Comparison of ENCODE assay signal across 14 cellular contexts in genomic region chr11:67727066-67728040, GRCh38. TPM values are rescaled to one million over a fixed set of nuclear protein-coding genes. Genes with fewer than 3 reads are reported as not detected.
DNase-seq lines count a peak whose midpoint lies in the region; ATAC-seq, FAIRE-seq and TF ChIP-seq lines count a peak whose summit lies in the region.
"Not testable (repeated sequence)": the region's sequence is repeated elsewhere in the genome, so short reads cannot be mapped to it uniquely, and the experiment has no call there.
"Had no signal": no experiment of that assay in that cellular context is flagged by ENCODE, and none has a peak within 500 bp of the region (broad histone marks: within the 10 kb centered on the region; RNA-seq: fewer than 3 reads in every experiment).

No MANE protein-coding gene starts in this region.

- TF ChIP-seq CTCF in PC-3 (conservative IDR thresholded peaks at IDR 0.05; ENCODE audit: low read depth, low read length); bronchial epithelial cell (IDR thresholded peaks at IDR 0.05; ENCODE audit: insufficient read depth, low read length, severe bottlenecking); pancreas (IDR thresholded peaks at IDR 0.05): not testable (repeated sequence)

- not testable (repeated sequence) for H3F3A ChIP-seq in PC-3 (ENCODE audit: low read length, unreplicated experiment)

- H3K27me3 Mint-ChIP-seq in activated CD4-positive, alpha-beta memory T cell treated with anti-CD3 and anti-CD28 coated beads for 36 hours; activated T-helper 1 cell treated with anti-CD3 and anti-CD28 coated beads, Interleukin-12 subunit alpha, Interleukin-12 subunit beta, Interleukin-2, Interleukin-4 antibody, amounts not matched to agents 30 ng/mL and 10 ng/mL and 1 ng/mL, durations not matched to agents 14 hours and 24 hours and 36 hours (ENCODE audit: insufficient read depth): not testable (repeated sequence)

- not testable (repeated sequence) for H3K27ac Mint-ChIP-seq in activated CD4-positive, alpha-beta memory T cell treated with anti-CD3 and anti-CD28 coated beads for 36 hours
- H3K27ac Mint-ChIP-seq in activated T-helper 1 cell treated with anti-CD3 and anti-CD28 coated beads, Interleukin-12 subunit alpha, Interleukin-12 subunit beta, Interleukin-2, Interleukin-4 antibody, amounts not matched to agents 30 ng/mL and 10 ng/mL and 1 ng/mL, durations not matched to agents 14 hours and 24 hours and 36 hours, result peak overlapping the region; percentile 40
- H3K27ac Mint-ChIP-seq in stimulated activated effector memory CD8-positive, alpha-beta T cell treated with anti-CD3 and anti-CD28 coated beads, Interleukin-12 subunit alpha, Interleukin-12 subunit beta, amount 100 ng/mL, for 72 hours, result peak overlapping the region; percentile 50

- CTCF ChIA-PET in PC-3 (lab: Charles Lee); activated CD4-positive, alpha-beta memory T cell treated with anti-CD3 and anti-CD28 coated beads for 36 hours (lab: Charles Lee): not testable (repeated sequence)

- peak overlapping the region; percentile 31 for H3K4me2 ChIP-seq in PC-3 (ENCODE audit: low read length)

- not testable (repeated sequence) for H3K9me3 ChIP-seq in PC-3 (ENCODE audit: low read length); pancreas

- not testable (repeated sequence) for H3K4me3 Mint-ChIP-seq in activated CD4-positive, alpha-beta memory T cell treated with anti-CD3 and anti-CD28 coated beads for 36 hours; activated T-helper 1 cell treated with anti-CD3 and anti-CD28 coated beads, Interleukin-12 subunit alpha, Interleukin-12 subunit beta, Interleukin-2, Interleukin-4 antibody, amounts not matched to agents 30 ng/mL and 10 ng/mL and 1 ng/mL, durations not matched to agents 14 hours and 24 hours and 36 hours; stimulated activated effector memory CD8-positive, alpha-beta T cell treated with anti-CD3 and anti-CD28 coated beads, Interleukin-12 subunit alpha, Interleukin-12 subunit beta, amount 100 ng/mL, for 72 hours

- H3K4me3 ChIP-seq in PC-3 (ENCODE audit: low read length); bronchial epithelial cell (ENCODE audit: low read depth, low read length); pancreas: not testable (repeated sequence)

- H3K4me1 ChIP-seq in PC-3 (ENCODE audit: insufficient read depth, low read length); pancreas: not testable (repeated sequence)

- peak; percentile 63 for DNase-seq in ELF-1 (ENCODE audit: low read depth, low spot score)
- DNase-seq in PC-3, result peak; percentile 41
- peak; percentile 81 for DNase-seq in activated CD4-positive, alpha-beta memory T cell treated with anti-CD3 and anti-CD28 coated beads for 36 hours
- DNase-seq in activated T-helper 1 cell treated with anti-CD3 and anti-CD28 coated beads, Interleukin-12 subunit alpha, Interleukin-12 subunit beta, Interleukin-2, Interleukin-4 antibody, amounts not matched to agents 30 ng/mL and 10 ng/mL and 1 ng/mL, durations not matched to agents 14 hours and 24 hours and 36 hours (ENCODE audit: low spot score), result peak; percentile 27
- peak; percentile 43 for DNase-seq in bronchial epithelial cell (ENCODE audit: low read depth)
- peak in 4 of 6 donors; percentile 23 to 64 (median 44) for DNase-seq in pancreas
- DNase-seq in stimulated activated CD4-positive, alpha-beta T cell treated with anti-CD3 and anti-CD28 coated beads, Interleukin-4, amount 100 ng/mL, for 1 hour, result peak; percentile 62
- DNase-seq in stimulated activated effector memory CD8-positive, alpha-beta T cell treated with anti-CD3 and anti-CD28 coated beads, Interleukin-12 subunit alpha, Interleukin-12 subunit beta, amount 100 ng/mL, for 72 hours (ENCODE audit: low spot score in 2 of 2), result not testable (repeated sequence)

- H3K36me3 Mint-ChIP-seq in activated CD4-positive, alpha-beta memory T cell treated with anti-CD3 and anti-CD28 coated beads for 36 hours; activated T-helper 1 cell treated with anti-CD3 and anti-CD28 coated beads, Interleukin-12 subunit alpha, Interleukin-12 subunit beta, Interleukin-2, Interleukin-4 antibody, amounts not matched to agents 30 ng/mL and 10 ng/mL and 1 ng/mL, durations not matched to agents 14 hours and 24 hours and 36 hours (ENCODE audit: low read depth); stimulated activated effector memory CD8-positive, alpha-beta T cell treated with anti-CD3 and anti-CD28 coated beads, Interleukin-12 subunit alpha, Interleukin-12 subunit beta, amount 100 ng/mL, for 72 hours: not testable (repeated sequence)

- not testable (repeated sequence) for H3K27ac ChIP-seq in PC-3 (ENCODE audit: low read length); pancreas

- BruUV-seq in PC-3 (replicated peaks; lab: Mats Ljungman, UMichigan), result not testable (repeated sequence)

- not testable (repeated sequence) for H3K27me3 ChIP-seq in PC-3 (ENCODE audit: low read length); bronchial epithelial cell (ENCODE audit: control insufficient read depth, insufficient read depth, low read length); pancreas

- WGBS in pancreas, 2 donors, result 43 to 46% methylated on average over 17 to 19 of the region's 19 CpGs

- H2AFZ ChIP-seq in PC-3 (ENCODE audit: low read length), result not testable (repeated sequence)

- H3K4me1 Mint-ChIP-seq in activated CD4-positive, alpha-beta memory T cell treated with anti-CD3 and anti-CD28 coated beads for 36 hours (ENCODE audit: low read depth), result peaks cover 13% of the 10 kb centered on the region
- H3K4me1 Mint-ChIP-seq in activated T-helper 1 cell treated with anti-CD3 and anti-CD28 coated beads, Interleukin-12 subunit alpha, Interleukin-12 subunit beta, Interleukin-2, Interleukin-4 antibody, amounts not matched to agents 30 ng/mL and 10 ng/mL and 1 ng/mL, durations not matched to agents 14 hours and 24 hours and 36 hours (ENCODE audit: low read depth), result peaks cover 13% of the 10 kb centered on the region
- peaks cover 16% of the 10 kb centered on the region for H3K4me1 Mint-ChIP-seq in stimulated activated effector memory CD8-positive, alpha-beta T cell treated with anti-CD3 and anti-CD28 coated beads, Interleukin-12 subunit alpha, Interleukin-12 subunit beta, amount 100 ng/mL, for 72 hours

- H3K9ac ChIP-seq in PC-3 (ENCODE audit: low read length), result not testable (repeated sequence)

- H3K36me3 ChIP-seq in PC-3 (ENCODE audit: low read depth, low read length); bronchial epithelial cell (ENCODE audit: control insufficient read depth, insufficient read depth, low read length); pancreas: not testable (repeated sequence)

- POLR2A ChIA-PET in PC-3 (lab: Charles Lee; ENCODE audit: unreplicated experiment), result interaction anchor here (0.8 kb wide), 1 partner anchor 178 kb away, joined by 3 read pairs; no protein-coding TSS in a partner anchor
- POLR2A ChIA-PET in activated CD4-positive, alpha-beta memory T cell treated with anti-CD3 and anti-CD28 coated beads for 36 hours (lab: Charles Lee), result not testable (repeated sequence)

- not testable (repeated sequence) for FAIRE-seq in bronchial epithelial cell (lab: Jason Lieb, UNC); pancreas (lab: Jason Lieb, UNC)

- H3K79me2 ChIP-seq in PC-3 (ENCODE audit: low read length), result not testable (repeated sequence)

- ATAC-seq in PC-3; pancreas; stimulated activated effector memory CD8-positive, alpha-beta T cell treated with anti-CD3 and anti-CD28 coated beads, Interleukin-12 subunit alpha, Interleukin-12 subunit beta, amount 100 ng/mL, for 72 hours: not testable (repeated sequence)

- H4K20me1 ChIP-seq in PC-3 (ENCODE audit: low read length), result not testable (repeated sequence)

- H3K9me3 Mint-ChIP-seq in activated CD4-positive, alpha-beta memory T cell treated with anti-CD3 and anti-CD28 coated beads for 36 hours; activated T-helper 1 cell treated with anti-CD3 and anti-CD28 coated beads, Interleukin-12 subunit alpha, Interleukin-12 subunit beta, Interleukin-2, Interleukin-4 antibody, amounts not matched to agents 30 ng/mL and 10 ng/mL and 1 ng/mL, durations not matched to agents 14 hours and 24 hours and 36 hours; stimulated activated effector memory CD8-positive, alpha-beta T cell treated with anti-CD3 and anti-CD28 coated beads, Interleukin-12 subunit alpha, Interleukin-12 subunit beta, amount 100 ng/mL, for 72 hours: not testable (repeated sequence)

- intact Hi-C loops in PC-3 (cut with micrococcal nuclease); activated CD4-positive, alpha-beta memory T cell treated with anti-CD3 and anti-CD28 coated beads for 36 hours (cut with micrococcal nuclease); activated T-helper 1 cell treated with anti-CD3 and anti-CD28 coated beads, Interleukin-12 subunit alpha, Interleukin-12 subunit beta, Interleukin-2, Interleukin-4 antibody, amounts not matched to agents 30 ng/mL and 10 ng/mL and 1 ng/mL, durations not matched to agents 14 hours and 24 hours and 36 hours (cut with micrococcal nuclease); pancreas (cut with DNase I): not testable (repeated sequence)

- H3K9me2 ChIP-seq in PC-3 (replicated peaks; ENCODE audit: low read length), result not testable (repeated sequence)

RNA-seq across cellular contexts. Expression of gene ALDH3B2, which starts 52.9 kb away (rescaled TPM):
- total RNA-seq in PC-3 (2014; rRNA removed), result 0.40 TPM in 1 of 2 replicates, not detected in the other
- total RNA-seq in activated CD4-positive, alpha-beta memory T cell treated with anti-CD3 and anti-CD28 coated beads for 36 hours, result not detected
- total RNA-seq in activated T-helper 1 cell treated with anti-CD3 and anti-CD28 coated beads, Interleukin-12 subunit alpha, Interleukin-12 subunit beta, Interleukin-2, Interleukin-4 antibody, amounts not matched to agents 30 ng/mL and 10 ng/mL and 1 ng/mL, durations not matched to agents 14 hours and 24 hours and 36 hours, result not detected in 2 replicates
- total RNA-seq in bronchial epithelial cell, result 17.9 and 73.4 TPM in 2 replicates
- total RNA-seq in pancreas, result under 1 TPM in 3 of 6 donors, not detected in 3; 0.17 to 0.50 (median 0.40) TPM
- under 1 TPM in 1 of 2 donors, not detected in 1; 0.28 TPM for polyA plus RNA-seq in pancreas
- total RNA-seq: CD8-positive, alpha-beta memory T cell; H9; IMR-90; right lobe of liver; Right ventricle myocardium superior had no signal
- polyA plus RNA-seq: CD8-positive, alpha-beta memory T cell; immature natural killer cell; IMR-90 had no signal

Comparison
In these comparisons a context has a peak if more than half of its experiments do, and no peak if none do; other contexts are left out.
1. RNA of gene ALDH3B2, which starts 52.9 kb away (total RNA-seq): 17.9 to 73.4 TPM in bronchial epithelial cell; 0.17 to 0.50 TPM in pancreas, 0.40 TPM in PC-3, not detected in activated CD4-positive, alpha-beta memory T cell treated with anti-CD3 and anti-CD28 coated beads for 36 hours and not detected in activated T-helper 1 cell treated with anti-CD3 and anti-CD28 coated beads, Interleukin-12 subunit alpha, Interleukin-12 subunit beta, Interleukin-2, Interleukin-4 antibody, amounts not matched to agents 30 ng/mL and 10 ng/mL and 1 ng/mL, durations not matched to agents 14 hours and 24 hours and 36 hours; every median in the first group is over 10 times any median in the second.